Comparison of ENCODE assay signal across 24 cellular contexts in genomic region chr9:77513457-77513856, GRCh38.
DNase-seq lines count a peak whose midpoint lies in the region; ATAC-seq, FAIRE-seq and TF ChIP-seq lines count a peak whose summit lies in the region.
"Had no signal": no experiment of that assay in that cellular context is flagged by ENCODE, and none has a peak within 500 bp of the region (broad histone marks: within the 10 kb centered on the region; RNA-seq: fewer than 3 reads in every experiment).

No MANE protein-coding gene starts in this region.

- H3K4me3 Mint-ChIP-seq in astrocyte (ENCODE audit: unreplicated experiment) (no peak overlapping the region), mesothelial cell of epicardium (no peak overlapping the region)
- no peak overlapping the region for H3K4me3 Mint-ChIP-seq in CD4-positive, alpha-beta T cell

- H3K27me3 Mint-ChIP-seq in astrocyte (ENCODE audit: low read depth, unreplicated experiment) (peaks cover 2% of the 10 kb centered on the region), mesothelial cell of epicardium (ENCODE audit: low read depth) (no peaks in the 10 kb centered on the region)
- H3K27me3 Mint-ChIP-seq in CD4-positive, alpha-beta T cell, result no peaks in the 10 kb centered on the region

- H3K4me2 ChIP-seq in astrocyte (ENCODE audit: low read length), result no peak overlapping the region
- H3K4me2 ChIP-seq: PC-9 had no signal

- 89 to 98% methylated on average over 5 of the region's 5 CpGs for WGBS in thyroid gland, 2 donors

- TF ChIP-seq CTCF in astrocyte (IDR thresholded peaks at IDR 0.05; ENCODE audit: insufficient read depth, low read depth, low read length), result no peak
- no peak for TF ChIP-seq CTCF in mesothelial cell of epicardium (IDR thresholded peaks at IDR 0.05; ENCODE audit: unreplicated experiment)
- no peak for TF ChIP-seq CTCF in thyroid gland (IDR thresholded peaks at IDR 0.05)
- TF ChIP-seq CTCF in CD4-positive, alpha-beta T cell (IDR thresholded peaks at IDR 0.05), result no peak

- TF ChIP-seq POLR2A in thyroid gland (IDR thresholded peaks at IDR 0.05), result no peak

- peaks cover 9% of the 10 kb centered on the region for H3K4me1 ChIP-seq in astrocyte (ENCODE audit: insufficient read depth, low read length)
- peaks cover 33 to 53% of the 10 kb centered on the region in 2 donors for H3K4me1 ChIP-seq in thyroid gland

- POLR2A ChIA-PET in CD4-positive, alpha-beta T cell (lab: Charles Lee), result no interaction called here

- intact Hi-C loops in Right ventricle myocardium superior (cut with DNase I), result no loop called here
- intact Hi-C loops in left cardiac atrium (cut with DNase I), result no loop called here
- intact Hi-C loops in thyroid gland (cut with DNase I), result no loop called here
- intact Hi-C loops in CD4-positive, alpha-beta T cell (cut with DNase I, micrococcal nuclease), result no loop called here

- H3K27ac Mint-ChIP-seq in astrocyte (ENCODE audit: unreplicated experiment) (no peak overlapping the region), mesothelial cell of epicardium (peak overlapping the region; percentile 68)
- H3K27ac Mint-ChIP-seq in CD4-positive, alpha-beta T cell, result no peak overlapping the region

- H3K9ac ChIP-seq in astrocyte (ENCODE audit: low read length), result no peak overlapping the region

- no peaks in the 10 kb centered on the region for H3K79me2 ChIP-seq in astrocyte (ENCODE audit: insufficient read depth, low read length)

- no peaks in the 10 kb centered on the region for H3K36me3 ChIP-seq in astrocyte (ENCODE audit: insufficient read depth, low read length)
- no peaks in the 10 kb centered on the region for H3K36me3 ChIP-seq in thyroid gland
- H3K36me3 ChIP-seq: BE2C, MG63 had no signal

- H4K20me1 ChIP-seq in astrocyte (ENCODE audit: insufficient read depth, low read length), result no peaks in the 10 kb centered on the region

- peak; percentile 29 for FAIRE-seq in astrocyte (lab: Jason Lieb, UNC)
- FAIRE-seq: D721Med, GM18507, H54, HTR-8/SVneo had no signal

- H3K27me3 ChIP-seq in astrocyte (ENCODE audit: insufficient read depth, low read length) (no peaks in the 10 kb centered on the region), thyroid gland (no peaks in the 10 kb centered on the region)
- no peaks in the 10 kb centered on the region for H3K27me3 ChIP-seq in CD4-positive, alpha-beta T cell (ENCODE audit: control insufficient read depth, insufficient read depth, low read length)
- H3K27me3 ChIP-seq: BE2C, MG63 had no signal

- H3K9me3 ChIP-seq in astrocyte (ENCODE audit: insufficient read depth, low read depth, low read length) (no peaks in the 10 kb centered on the region), thyroid gland (no peaks in the 10 kb centered on the region)
- H3K9me3 ChIP-seq in CD4-positive, alpha-beta T cell (ENCODE audit: control insufficient read depth, low read length), result no peaks in the 10 kb centered on the region
- H3K9me3 ChIP-seq: BE2C, MG63 had no signal

- H3K4me3 ChIP-seq in astrocyte (ENCODE audit: insufficient read depth, low read depth, low read length) (no peak overlapping the region), thyroid gland (replicated peaks in 1 of 3) (no peak overlapping the region)
- H3K4me3 ChIP-seq: MG63, PC-9 had no signal

- ATAC-seq in Right ventricle myocardium superior (ENCODE audit: poor library complexity) (peak; percentile 16), left cardiac atrium (no peak), GM18870 (IDR thresholded peaks at IDR 0.05; ENCODE audit: unreplicated experiment) (no peak)
- no peak for ATAC-seq in CD4-positive, alpha-beta T cell (ENCODE audit: poor library complexity)

- H2AFZ ChIP-seq in astrocyte (ENCODE audit: low read depth, low read length), result no peak overlapping the region
- H2AFZ ChIP-seq: PC-9 had no signal

- CTCF ChIA-PET in CD4-positive, alpha-beta T cell (lab: Charles Lee), result no interaction called here

- DNase-seq in Right ventricle myocardium superior (no peak), left cardiac atrium (no peak), astrocyte (ENCODE audit: low read depth) (no peak), mesothelial cell of epicardium (ENCODE audit: low spot score in 2 of 2, unreplicated experiment in 2 of 2) (no peak), thyroid gland (no peak), NCI-H2107 (lab: John Stamatoyannopoulos, UW) (no peak)
- no peak for DNase-seq in CD4-positive, alpha-beta T cell
- DNase-seq: ACHN; BE2C; KBM-7; MG63; NCI-H1105 treated with DMSO at 0.1 percent for 48 hours; NCI-H1930; NCI-H446; NCI-H524 treated with DMSO at 0.1 percent for 48 hours; NK-92 treated with Interleukin-12 subunit alpha and Interleukin-12 subunit beta, amount 100 ng/mL, for 24 hours; PC-9; SHP77 treated with DMSO at 0.1 percent for 48 hours had no signal

- H3K9me3 Mint-ChIP-seq in astrocyte (ENCODE audit: unreplicated experiment) (peaks cover 2% of the 10 kb centered on the region), mesothelial cell of epicardium (no peaks in the 10 kb centered on the region)
- no peaks in the 10 kb centered on the region for H3K9me3 Mint-ChIP-seq in CD4-positive, alpha-beta T cell

- peaks cover 14% of the 10 kb centered on the region for H3K4me1 Mint-ChIP-seq in astrocyte (ENCODE audit: low read depth, unreplicated experiment)
- H3K4me1 Mint-ChIP-seq in mesothelial cell of epicardium, result peaks cover 49% of the 10 kb centered on the region
- H3K4me1 Mint-ChIP-seq in CD4-positive, alpha-beta T cell (ENCODE audit: low read depth), result no peaks in the 10 kb centered on the region

- H3K36me3 Mint-ChIP-seq in astrocyte (ENCODE audit: low read depth, unreplicated experiment) (no peaks in the 10 kb centered on the region), mesothelial cell of epicardium (no peaks in the 10 kb centered on the region)
- H3K36me3 Mint-ChIP-seq in CD4-positive, alpha-beta T cell (ENCODE audit: low read depth), result no peaks in the 10 kb centered on the region

- H3K27ac ChIP-seq in astrocyte (ENCODE audit: low read depth, low read length) (no peak overlapping the region), thyroid gland (peak overlapping the region; percentile 32 to 57 (median 48))
- H3K27ac ChIP-seq in CD4-positive, alpha-beta T cell (ENCODE audit: low read depth, low read length), result no peak overlapping the region
- H3K27ac ChIP-seq: 22Rv1, PC-9 had no signal

Comparison
In these comparisons a context has a peak if more than half of its experiments do, and no peak if none do; other contexts are left out.
1. H3K27ac ChIP-seq: peak in thyroid gland (3 of 3); none in astrocyte (single experiment) and CD4-positive, alpha-beta T cell (single experiment).